ENCODE assay signal across 8 cellular contexts in the genomic region with DNA sequence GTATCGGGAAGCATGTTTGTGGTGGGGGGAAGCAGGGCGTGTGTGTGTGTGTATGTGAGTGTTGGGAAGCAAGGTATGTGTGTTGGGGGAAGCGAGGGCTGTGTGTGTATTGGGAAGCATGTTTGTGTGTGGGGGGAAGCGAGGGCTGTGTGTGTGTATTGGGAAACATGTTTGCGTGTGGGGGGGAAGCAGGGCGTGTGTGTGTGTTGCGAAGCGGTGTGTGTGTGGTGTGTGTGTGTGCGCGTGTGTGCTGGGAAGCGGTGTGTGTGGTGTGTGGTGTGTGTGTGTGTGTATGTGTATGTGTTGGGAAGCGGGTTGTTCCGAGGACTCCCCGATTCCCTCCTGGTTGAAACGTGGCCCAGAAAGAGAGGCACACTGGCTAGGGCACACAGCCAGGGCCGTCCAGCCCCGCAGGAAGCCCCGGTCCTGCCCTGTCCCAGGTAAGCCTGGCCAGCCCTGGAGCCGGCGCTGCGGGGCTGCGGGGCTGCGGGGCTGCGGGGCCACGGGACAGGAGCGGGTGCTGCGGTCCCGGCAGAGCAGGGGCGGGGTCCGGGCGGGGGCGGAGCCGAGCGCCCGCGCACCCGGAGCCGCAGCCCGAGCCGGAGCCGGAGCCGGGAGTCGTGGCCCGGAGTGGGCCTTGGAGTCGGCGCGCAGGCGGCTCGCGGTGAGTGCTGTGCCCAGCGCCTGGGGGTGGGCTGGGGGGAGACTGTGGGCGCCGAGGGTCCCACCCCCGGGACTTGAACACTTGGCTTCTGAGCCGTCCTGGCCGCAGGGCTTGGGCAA. TPM values are rescaled to one million over a fixed set of nuclear protein-coding genes. Genes with fewer than 3 reads are reported as not detected.
A peak's percentile ranks its signal among the peaks of the same experiment; 100 is the strongest.
DNase-seq lines count a peak whose midpoint lies in the region; ATAC-seq and TF ChIP-seq lines count a peak whose summit lies in the region.

A gene (plus strand): TSS at position 608 of the 783 bp plus-strand sequence. CDS start 5,890 bp downstream, outside the sequence.

- H3K4me3 Mint-ChIP-seq in activated naive CD8-positive, alpha-beta T cell = peak within 1 kb of the TSS; percentile 79

- no peaks in the 10 kb centered on the region for H3K9me3 Mint-ChIP-seq in activated naive CD8-positive, alpha-beta T cell (ENCODE audit: low read depth)

- peaks cover 3% of the 10 kb centered on the region for H3K36me3 Mint-ChIP-seq in activated naive CD8-positive, alpha-beta T cell

- H3K4me1 Mint-ChIP-seq in activated naive CD8-positive, alpha-beta T cell (ENCODE audit: low read depth) = peaks cover 43% of the 10 kb centered on the region

- H3K27ac Mint-ChIP-seq in activated naive CD8-positive, alpha-beta T cell = peak within 1 kb of the TSS; percentile 48

- POLR2A ChIA-PET in AG04449 (lab: Yijun Ruan, JAX) = no interaction called here

- no peak for ATAC-seq in GM18511 (IDR thresholded peaks at IDR 0.05; ENCODE audit: unreplicated experiment)

- H3K4me1 ChIP-seq in HAP-1 (no peaks in the 10 kb centered on the region), iPS DF 6.9 (ENCODE audit: control insufficient read depth, insufficient read depth, low read length) (no peaks in the 10 kb centered on the region)

- H3K9me3 ChIP-seq in HAP-1 (no peaks in the 10 kb centered on the region), iPS DF 6.9 (ENCODE audit: control insufficient read depth, insufficient read depth, low read length) (no peaks in the 10 kb centered on the region), MG63 (no peaks in the 10 kb centered on the region)

- H3K4me3 ChIP-seq in AG04449 (ENCODE audit: low read depth, low read length) (peak within 1 kb of the TSS; percentile 20), HAP-1 (peak within 1 kb of the TSS; percentile 33), iPS DF 6.9 (ENCODE audit: low read length) (peak within 1 kb of the TSS; percentile 43; the same call in 1 of the 2 replicates), MG63 (no peak within 1 kb of the TSS)

- WGBS in iPS DF 6.9 (ENCODE audit: insufficient coverage, insufficient read length) = 100% methylated on average over 7 of the region's 56 CpGs

- H3K27me3 ChIP-seq in HAP-1 (ENCODE audit: low read depth) (0 out of 2 replicates have a peak, but pooled peaks cover 3% of the 10 kb centered on the region), iPS DF 6.9 (ENCODE audit: control insufficient read depth, insufficient read depth, low read length) (peaks cover 2% of the 10 kb centered on the region; the same call in 1 of the 2 replicates), MG63 (no peaks in the 10 kb centered on the region)

- no peaks in the 10 kb centered on the region for H3K27me3 Mint-ChIP-seq in activated naive CD8-positive, alpha-beta T cell

- H3K36me3 ChIP-seq in HAP-1 (replicated peaks) = no peaks in the 10 kb centered on the region
- no peaks in the 10 kb centered on the region for H3K36me3 ChIP-seq in iPS DF 6.9 (ENCODE audit: control insufficient read depth, insufficient read depth, low read length)
- no peaks in the 10 kb centered on the region for H3K36me3 ChIP-seq in MG63

- H3K27ac ChIP-seq in iPS DF 6.9 (ENCODE audit: low read length) = no peak within 1 kb of the TSS

- DNase-seq in AG04449 (ENCODE audit: low read depth, low spot score) (no peak), HAP-1 (ENCODE audit: low spot score in 2 of 2) (peak; percentile 8 to 54), iPS DF 6.9 (ENCODE audit: low read depth, low spot score) (no peak), glomerular visceral epithelial cell (ENCODE audit: extremely low spot score) (no peak), MG63 (no peak)
- peak; percentile 18 for DNase-seq in stimulated activated naive CD4-positive, alpha-beta T cell treated with Interleukin-2 at 50 U/mL for 16 hours (lab: John Stamatoyannopoulos, UW)

- no peak for TF ChIP-seq CTCF in AG04449 (IDR thresholded peaks at IDR 0.05; ENCODE audit: insufficient read depth, low read length, missing control alignments)

- in situ Hi-C loops in HAP-1 (cut with MboI; ENCODE audit: low sequenced_read_pairs) = no loop called here

- CTCF ChIA-PET in AG04449 (lab: Yijun Ruan, JAX) = interaction anchor here (1.3 kb wide), 1 partner anchor 28 kb away, joined by 3 read pairs; no protein-coding TSS in a partner anchor

RNA-seq across cellular contexts. Expression of the gene that starts here (rescaled TPM):
- not detected in 2 replicates for total RNA-seq in MG63 (2014; rRNA removed; shearing (Covaris generic); ENCODE audit: low replicate concordance)

Comparison
In these comparisons a context has a peak if more than half of its experiments do, and no peak if none do; other contexts are left out.
1. DNase-seq: peak in HAP-1 (2 of 2) and stimulated activated naive CD4-positive, alpha-beta T cell treated with Interleukin-2 at 50 U/mL for 16 hours (single experiment); none in AG04449 (single experiment), iPS DF 6.9 (single experiment), glomerular visceral epithelial cell (single experiment) and MG63 (single experiment).